In the genomic region with DNA sequence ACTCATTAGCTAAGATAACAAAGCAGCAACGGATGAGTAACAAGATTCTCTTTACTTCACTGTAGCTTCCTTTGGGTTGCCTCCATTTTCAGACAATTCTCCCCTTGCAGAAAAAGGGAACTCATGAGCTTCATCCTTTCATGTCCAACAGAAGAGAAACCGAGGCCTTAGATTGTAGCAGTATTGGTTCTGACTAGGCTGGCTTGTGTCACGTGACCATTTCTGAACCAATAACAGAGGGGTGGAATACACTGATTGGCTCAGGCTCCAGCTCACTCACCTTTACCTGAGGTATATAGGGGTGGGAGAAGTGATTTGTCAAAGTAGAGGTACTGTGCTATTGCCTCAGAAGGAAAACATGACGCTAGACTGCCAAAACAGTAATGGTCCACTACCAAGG, we compare ENCODE assay signal across 33 cellular contexts.
"Had no signal": no experiment of that assay in that cellular context is flagged by ENCODE, and none has a peak within 500 bp of the region (broad histone marks: within the 10 kb centered on the region; RNA-seq: fewer than 3 reads in every experiment).

No MANE protein-coding gene starts in this region.

- H3K4me1 ChIP-seq: adrenal gland, ascending aorta, body of pancreas, breast epithelium had no signal

- ATAC-seq: activated naive CD4-positive, alpha-beta T cell treated with anti-CD3 and anti-CD28 coated beads, Interleukin-2, amount 50 U/mL, for 72 hours; activated naive CD8-positive, alpha-beta T cell treated with anti-CD3 and anti-CD28 coated beads, Interleukin-2, amount 50 U/mL, for 24 hours; activated T-cell treated with anti-CD3 and anti-CD28 coated beads, Interleukin-2, amount 50 U/mL, for 4 hours; activated T-cell treated with anti-CD3 and anti-CD28 coated beads, Interleukin-2, amount 50 U/mL, for 72 hours; activated T-helper 17 cell treated with anti-CD3 and anti-CD28 coated beads, Interleukin-2, amount 50 U/mL, for 72 hours; body of pancreas had no signal

- FAIRE-seq: astrocyte, bronchial epithelial cell had no signal

- H3K36me3 ChIP-seq: adrenal gland, ascending aorta, brain microvascular endothelial cell, breast epithelium, cardiac muscle cell had no signal

- H3K4me3 ChIP-seq: adrenal gland, ascending aorta, body of pancreas, breast epithelium, cardiac muscle cell had no signal

- H3K27me3 ChIP-seq: adrenal gland, ascending aorta, body of pancreas, brain microvascular endothelial cell, breast epithelium had no signal

- H3K9me3 ChIP-seq: adrenal gland, ascending aorta, breast epithelium had no signal

- DNase-seq: activated effector memory CD4-positive, alpha-beta T cell treated with anti-CD3 and anti-CD28 coated beads, Interleukin-2, amount 50 U/mL, for 16 hours; activated effector memory CD4-positive, alpha-beta T cell treated with Interleukin-2 at 50 U/mL for 16 hours; activated gamma-delta T cell; activated gamma-delta T cell treated with Interleukin-2 at 50 U/mL for 16 hours; activated naive CD4-positive, alpha-beta T cell; activated naive CD4-positive, alpha-beta T cell treated with anti-CD3 and anti-CD28 coated beads for 36 hours; activated naive CD4-positive, alpha-beta T cell treated with anti-CD3 and anti-CD28 coated beads, Interleukin-2, amount 10 ng/mL, durations not matched to agents 7 days and 5 days; activated naive CD4-positive, alpha-beta T cell treated with anti-CD3 and anti-CD28 coated beads, Interleukin-2, amount 50 U/mL, for 16 hours; activated naive CD4-positive, alpha-beta T cell treated with Interleukin-2 at 50 U/mL for 16 hours; activated naive CD8-positive, alpha-beta T cell treated with anti-CD3 and anti-CD28 coated beads for 36 hours; activated naive CD8-positive, alpha-beta T cell treated with anti-CD3 and anti-CD28 coated beads, Interleukin-2, amount 10 ng/mL, durations not matched to agents 7 days and 5 days; activated naive CD8-positive, alpha-beta T cell treated with anti-CD3 and anti-CD28 coated beads, Interleukin-2, amount 50 U/mL, for 24 hours; activated T-cell treated with anti-CD3 and anti-CD28 coated beads, Interleukin-2, amount 50 U/mL, for 24 hours; activated T-cell treated with anti-CD3 and anti-CD28 coated beads, Interleukin-2, amount 50 U/mL, for 4 hours; activated T-cell treated with anti-CD3 and anti-CD28 coated beads, Interleukin-2, amount 50 U/mL, for 48 hours; activated T-cell treated with anti-CD3 and anti-CD28 coated beads, Interleukin-2, amount 50 U/mL, for 72 hours; adrenal gland; amniotic stem cell; amygdala; anterior cingulate cortex; aorta; body of pancreas; brain microvascular endothelial cell; caudate nucleus; central memory CD4-positive, alpha-beta T cell; cerebellar nuclear complex had no signal

- H3K27ac ChIP-seq: adrenal gland, ascending aorta, body of pancreas, brain microvascular endothelial cell, breast epithelium, cardiac muscle cell had no signal
